In genomic region chr1:32221980-32222751, GRCh38 we compare ENCODE assay signal across 8 cellular contexts. TPM values are rescaled to one million over a fixed set of nuclear protein-coding genes. Genes with fewer than 3 reads are reported as not detected.
A peak's percentile ranks its signal among the peaks of the same experiment; 100 is the strongest.
DNase-seq lines count a peak whose midpoint lies in the region; ATAC-seq, FAIRE-seq and TF ChIP-seq lines count a peak whose summit lies in the region.

Gene EIF3I (plus strand): TSS chr1:32222407. CDS start chr1:32222442, 35 bp downstream.
Gene TMEM234 (minus strand): TSS chr1:32222353. CDS start chr1:32222322, 31 bp downstream.

- peaks cover 22% of the 10 kb centered on the region for H3K79me2 ChIP-seq in KMS-11 (ENCODE audit: insufficient read depth, low read depth)

- H3K27me3 ChIP-seq in KMS-11 (ENCODE audit: insufficient read depth, low read depth) = no peaks in the 10 kb centered on the region
- no peaks in the 10 kb centered on the region for H3K27me3 ChIP-seq in esophagus muscularis mucosa
- no peaks in the 10 kb centered on the region for H3K27me3 ChIP-seq in muscle layer of colon (ENCODE audit: control insufficient read depth in 1 of 2, insufficient read depth in 2 of 2, low read length in 2 of 2)

- no peaks in the 10 kb centered on the region for H3K9me3 Mint-ChIP-seq in activated T-cell treated with anti-CD3 and anti-CD28 coated beads, Interleukin-2, amount 50 U/mL, for 72 hours

- TF ChIP-seq POLR2A in esophagus muscularis mucosa (IDR thresholded peaks at IDR 0.05; ENCODE audit: low read depth) = peak; percentile 75

- peaks cover 34% of the 10 kb centered on the region for H3K4me1 Mint-ChIP-seq in activated T-cell treated with anti-CD3 and anti-CD28 coated beads, Interleukin-2, amount 50 U/mL, for 72 hours (ENCODE audit: low read depth)

- H3K36me3 ChIP-seq in KMS-11 (ENCODE audit: insufficient read depth) (no peaks in the 10 kb centered on the region), esophagus muscularis mucosa (peaks cover 30 to 69% (median 49%) of the 10 kb centered on the region in 4 donors), muscle layer of colon (ENCODE audit: insufficient read depth, low read length) (peaks cover 30% of the 10 kb centered on the region)

- H3K9me3 ChIP-seq in esophagus muscularis mucosa = no peaks in the 10 kb centered on the region
- H3K9me3 ChIP-seq in muscle layer of colon (ENCODE audit: low read length) = no peaks in the 10 kb centered on the region

- no peak for TF ChIP-seq CTCF in KMS-11 (conservative IDR thresholded peaks at IDR 0.05; ENCODE audit: low read depth, low read length)
- no peak for TF ChIP-seq CTCF in esophagus muscularis mucosa (IDR thresholded peaks at IDR 0.05)

- H3K27ac ChIP-seq in KMS-11 (peak within 1 kb of the TSS; percentile 57), esophagus muscularis mucosa (replicated peaks in 1 of 4) (peak within 1 kb of the TSS; percentile 88 to 95 (median 89)), muscle layer of colon (ENCODE audit: low read depth, low read length) (peak within 1 kb of the TSS; percentile 87)

- no peaks in the 10 kb centered on the region for H4K20me1 ChIP-seq in KMS-11 (ENCODE audit: insufficient read depth)

- H3K4me3 ChIP-seq in KMS-11 (IDR thresholded peaks at IDR 0.05; ENCODE audit: insufficient read depth, low read depth, low read length) (peak within 1 kb of the TSS; percentile 90), esophagus muscularis mucosa (peak within 1 kb of the TSS; percentile 79 to 85 (median 83)), muscle layer of colon (ENCODE audit: low read depth in 1 of 2, low read length in 2 of 2) (peak within 1 kb of the TSS; percentile 93 to 97)

- peaks cover 6 to 10% of the 10 kb centered on the region in 2 donors for H3K36me3 Mint-ChIP-seq in activated T-cell treated with anti-CD3 and anti-CD28 coated beads, Interleukin-2, amount 50 U/mL, for 72 hours (ENCODE audit: insufficient read depth in 2 of 2)

- H3K4me1 ChIP-seq in KMS-11 (ENCODE audit: low read depth, poor library complexity, severe bottlenecking) = peaks cover 15% of the 10 kb centered on the region
- peaks cover 27 to 52% (median 38%) of the 10 kb centered on the region in 4 donors for H3K4me1 ChIP-seq in esophagus muscularis mucosa
- H3K4me1 ChIP-seq in muscle layer of colon (ENCODE audit: insufficient read depth, low read length) = peaks cover 31% of the 10 kb centered on the region

- ATAC-seq in GM21619 (IDR thresholded peaks at IDR 0.05; ENCODE audit: unreplicated experiment) = peak; percentile 97
- ATAC-seq in activated T-cell treated with anti-CD3 and anti-CD28 coated beads, Interleukin-2, amount 50 U/mL, for 72 hours (replicated peaks in 1 of 2) = peak; percentile 98

- H3K4me2 ChIP-seq in KMS-11 = peak within 1 kb of the TSS; percentile 96

- no peaks in the 10 kb centered on the region for H3K27me3 Mint-ChIP-seq in activated T-cell treated with anti-CD3 and anti-CD28 coated beads, Interleukin-2, amount 50 U/mL, for 72 hours (ENCODE audit: low read depth)

- FAIRE-seq in RCC 7860 (lab: Jason Lieb, UNC) = peak; percentile 18

- H3K9ac ChIP-seq in KMS-11 (peak within 1 kb of the TSS; percentile 81), muscle layer of colon (ENCODE audit: low read length) (peak within 1 kb of the TSS; percentile 99)

- peak; percentile 8 for TF ChIP-seq EP300 in esophagus muscularis mucosa (IDR thresholded peaks at IDR 0.05)

- peak within 1 kb of the TSS; percentile 94 for H3K27ac Mint-ChIP-seq in activated T-cell treated with anti-CD3 and anti-CD28 coated beads, Interleukin-2, amount 50 U/mL, for 72 hours

- DNase-seq in DMS114 treated with DMSO at 0.1 percent for 48 hours (lab: John Stamatoyannopoulos, UW; ENCODE audit: unreplicated experiment) (peak; percentile 90), RCC 7860 (ENCODE audit: low spot score) (peak; percentile 86), esophagus muscularis mucosa (ENCODE audit: extremely low spot score) (peak; percentile 99)
- DNase-seq in activated T-cell treated with anti-CD3 and anti-CD28 coated beads, Interleukin-2, amount 50 U/mL, for 72 hours = peak; percentile 92 to 93
- DNase-seq in stimulated activated CD8-positive, alpha-beta memory T cell treated with anti-CD3 and anti-CD28 coated beads, Interleukin-7, amount 100 ng/mL, for 24 hours (ENCODE audit: low read depth) = peak; percentile 83

- peak within 1 kb of the TSS; percentile 94 to 96 for H3K4me3 Mint-ChIP-seq in activated T-cell treated with anti-CD3 and anti-CD28 coated beads, Interleukin-2, amount 50 U/mL, for 72 hours

- peak within 1 kb of the TSS; percentile 74 for H2AFZ ChIP-seq in KMS-11 (ENCODE audit: low read depth)

- under 1% methylated on average over 32 of the region's 46 CpGs for WGBS in esophagus muscularis mucosa

- intact Hi-C loops in esophagus muscularis mucosa (cut with DNase I) = no loop called here

RNA-seq across cellular contexts. Expression of gene EIF3I, which starts in this region (rescaled TPM):
- 100 to 1,000 TPM; 241 to 276 TPM for total RNA-seq in activated T-cell treated with anti-CD3 and anti-CD28 coated beads, Interleukin-2, amount 50 U/mL, for 72 hours
- total RNA-seq in esophagus muscularis mucosa = 100 to 1,000 TPM; 141 to 214 (median 167) TPM

RNA-seq across cellular contexts. Expression of gene TMEM234, which starts in this region (rescaled TPM):
- 10 to 100 TPM in 1 of 2 donors, 1 to 10 TPM in 1; 9.8 to 10.5 TPM for total RNA-seq in activated T-cell treated with anti-CD3 and anti-CD28 coated beads, Interleukin-2, amount 50 U/mL, for 72 hours
- total RNA-seq in esophagus muscularis mucosa = 1 to 10 TPM; 6.6 to 10.0 (median 8.2) TPM

Comparison
In these comparisons a context has a peak if more than half of its experiments do, and no peak if none do; other contexts are left out.
1. Peak in every context shown above with its lines: DNase-seq, ATAC-seq, H3K4me3 ChIP-seq and H3K27ac ChIP-seq.